In genomic region chr1:202417762-202418201, GRCh38 we compare ENCODE assay signal across 7 cellular contexts.
DNase-seq lines count a peak whose midpoint lies in the region; ATAC-seq, FAIRE-seq and TF ChIP-seq lines count a peak whose summit lies in the region.
"Not testable (repeated sequence)": the region's sequence is repeated elsewhere in the genome, so short reads cannot be mapped to it uniquely, and the experiment has no call there.

No MANE protein-coding gene starts in this region.

- intact Hi-C loops in body of pancreas (cut with DNase I); left ventricle myocardium inferior (cut with micrococcal nuclease); gastrocnemius medialis (cut with DNase I; ENCODE audit: low total_unique reads): not testable (repeated sequence)

- H3K9me3 ChIP-seq in body of pancreas; left ventricle myocardium inferior (replicated peaks); gastrocnemius medialis: not testable (repeated sequence)

- DNase-seq in H54 (ENCODE audit: insufficient read length, low spot score); body of pancreas; left ventricle myocardium inferior; gastrocnemius medialis: not testable (repeated sequence)
- DNase-seq in SK-MEL-5 (ENCODE audit: low read depth, low spot score) (peak; percentile 62), fibroblast of gingiva (ENCODE audit: low read depth) (peak; percentile 55), midbrain (lab: John Stamatoyannopoulos, UW) (peak; percentile 57)

- H3K36me3 ChIP-seq in body of pancreas (replicated peaks in 1 of 2; ENCODE audit: insufficient read depth in 1 of 2, low read depth in 2 of 2); left ventricle myocardium inferior; gastrocnemius medialis: not testable (repeated sequence)

- not testable (repeated sequence) for H3K4me3 ChIP-seq in body of pancreas, left ventricle myocardium inferior, gastrocnemius medialis

- peak; percentile 81 for FAIRE-seq in H54 (lab: Jason Lieb, UNC)

- not testable (repeated sequence) for TF ChIP-seq CTCF in body of pancreas (IDR thresholded peaks at IDR 0.05); left ventricle myocardium inferior (IDR thresholded peaks at IDR 0.05; ENCODE audit: borderline replicate concordance); gastrocnemius medialis (IDR thresholded peaks at IDR 0.05 in 4 of 5, conservative IDR thresholded peaks at IDR 0.05 in 1 of 5)

- not testable (repeated sequence) for TF ChIP-seq POLR2A in H54 (IDR thresholded peaks at IDR 0.05; ENCODE audit: low read depth, low read length); body of pancreas (IDR thresholded peaks at IDR 0.05); gastrocnemius medialis (IDR thresholded peaks at IDR 0.05)

- H3K27ac ChIP-seq in body of pancreas = peak overlapping the region in 1 of 4 donors; percentile 25
- H3K27ac ChIP-seq in left ventricle myocardium inferior (replicated peaks) = peak overlapping the region; percentile 40
- H3K27ac ChIP-seq in gastrocnemius medialis = peak overlapping the region in 3 of 4 donors; percentile 46 to 98 (median 86)

- in situ Hi-C loops in SK-MEL-5 (cut with HindIII; ENCODE audit: low pct_unique_long_range_greater_than_20kb, low sequenced_read_pairs); gastrocnemius medialis (cut with MboI; ENCODE audit: low sequenced_read_pairs in 4 of 4): not testable (repeated sequence)

- not testable (repeated sequence) for H3K27me3 ChIP-seq in body of pancreas; left ventricle myocardium inferior (ENCODE audit: low read depth); gastrocnemius medialis

- peak; percentile 15 for ATAC-seq in body of pancreas
- ATAC-seq in gastrocnemius medialis = not testable (repeated sequence)

- H3K4me1 ChIP-seq in body of pancreas (peaks cover 48% of the 10 kb centered on the region), left ventricle myocardium inferior (peaks cover 70% of the 10 kb centered on the region), gastrocnemius medialis (peaks cover 53 to 64% of the 10 kb centered on the region in 2 donors)
